In the genomic region with DNA sequence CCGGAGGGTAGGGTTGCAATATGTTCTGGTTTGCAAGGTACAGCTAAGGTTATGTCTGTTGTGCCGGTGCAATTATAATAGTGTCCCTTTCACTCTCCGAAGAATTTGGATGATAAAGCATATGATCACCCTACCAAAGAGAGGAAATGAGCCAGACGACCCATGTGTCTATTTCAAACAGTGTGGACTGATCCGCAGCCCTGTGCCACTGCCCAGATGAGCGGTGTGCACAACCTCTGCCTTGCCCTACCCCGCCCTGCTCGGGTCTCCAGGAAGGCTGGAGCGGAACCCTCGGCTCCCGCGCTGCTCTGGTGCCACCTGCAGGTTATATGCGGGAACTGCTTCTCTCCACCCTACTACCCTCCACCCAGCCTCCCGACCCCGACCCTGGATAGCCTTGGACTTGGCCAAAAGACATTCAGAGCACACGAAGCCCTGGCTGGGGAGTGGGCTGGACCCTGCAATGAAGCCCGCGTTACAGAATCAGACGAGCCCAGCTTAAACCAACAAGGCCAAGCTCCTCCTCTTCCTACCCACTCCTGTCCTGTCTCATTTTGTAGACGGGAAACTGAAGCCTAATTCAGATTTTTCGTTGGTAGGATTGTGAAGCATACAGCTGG, we compare ENCODE assay signal across 8 cellular contexts.
A peak's percentile ranks its signal among the peaks of the same experiment; 100 is the strongest.
DNase-seq lines count a peak whose midpoint lies in the region; ATAC-seq, FAIRE-seq and TF ChIP-seq lines count a peak whose summit lies in the region.

No MANE protein-coding gene starts in this region.

- no peak for FAIRE-seq in HepG2 (lab: Jason Lieb, UNC)

- no peaks in the 10 kb centered on the region for H3K9me3 ChIP-seq in CD8-positive, alpha-beta memory T cell (ENCODE audit: low read length)
- H3K9me3 ChIP-seq in H9 (ENCODE audit: control insufficient read depth, low read depth, low read length) (peaks cover 4% of the 10 kb centered on the region), HepG2 (ENCODE audit: low read length) (no peaks in the 10 kb centered on the region)

- no peak overlapping the region for H2BK12ac ChIP-seq in H9 (ENCODE audit: insufficient read length, low read depth, low read length)

- peak; percentile 95 for TF ChIP-seq RAD21 in HepG2 (CRISPR knock-in tag; IDR thresholded peaks at IDR 0.05)

- H4K5ac ChIP-seq in H9 (ENCODE audit: insufficient read length, low read depth, low read length): no peak overlapping the region

- no peaks in the 10 kb centered on the region for H3K4me1 ChIP-seq in CD8-positive, alpha-beta memory T cell (ENCODE audit: insufficient read depth, low read length)
- no peaks in the 10 kb centered on the region for H3K4me1 ChIP-seq in H9 (ENCODE audit: insufficient read depth, low read length)
- peaks cover 6% of the 10 kb centered on the region for H3K4me1 ChIP-seq in HepG2 (ENCODE audit: insufficient read depth, low read length)

- TF ChIP-seq POLR2A in HepG2 (IDR thresholded peaks at IDR 0.05; ENCODE audit: insufficient read depth in 1 of 2, low read depth in 2 of 2, low read length in 2 of 2): no peak

- no peak overlapping the region for H2BK20ac ChIP-seq in H9 (ENCODE audit: low read depth, low read length, poor library complexity, severe bottlenecking)

- H2BK15ac ChIP-seq in H9 (ENCODE audit: low read depth, low read length): no peak overlapping the region

- WGBS in H9 (ENCODE audit: extremely low coverage, insufficient read length, low lambda C conversion rate): 100% methylated on average over 1 of the region's 21 CpGs
- WGBS in HepG2 (ENCODE audit: low lambda C conversion rate): 10% methylated on average over 11 of the region's 21 CpGs

- H2BK120ac ChIP-seq in H9 (ENCODE audit: low read depth, low read length, poor library complexity, severe bottlenecking): no peak overlapping the region

- no peak overlapping the region for H3K23ac ChIP-seq in H9 (ENCODE audit: insufficient read length, low read depth, low read length)

- ATAC-seq in HepG2 (peak; percentile 98), GM18870 (IDR thresholded peaks at IDR 0.05; ENCODE audit: unreplicated experiment) (no peak)

- no peaks in the 10 kb centered on the region for H3K23me2 ChIP-seq in H9 (ENCODE audit: insufficient read length, low read depth, low read length, poor library complexity, severe bottlenecking)

- peaks cover 7 to 54% of the 10 kb centered on the region in 2 donors for H3K27me3 Mint-ChIP-seq in CD8-positive, alpha-beta memory T cell
- peaks cover 42% of the 10 kb centered on the region for H3K27me3 Mint-ChIP-seq in H9 (ENCODE audit: low read depth)

- peaks cover 5 to 7% (median 6%) of the 10 kb centered on the region in 3 donors for H3K4me1 Mint-ChIP-seq in CD8-positive, alpha-beta memory T cell
- H3K4me1 Mint-ChIP-seq in H9: peaks cover 4 to 5% of the 10 kb centered on the region in 2 experiments

- H4K20me1 ChIP-seq in H9 (ENCODE audit: control insufficient read depth, insufficient read depth, insufficient read length) (no peaks in the 10 kb centered on the region), HepG2 (ENCODE audit: insufficient read depth, low read length) (no peaks in the 10 kb centered on the region)

- H2BK5ac ChIP-seq in H9 (ENCODE audit: insufficient read length, low read length): no peak overlapping the region

- H3K27ac Mint-ChIP-seq in CD8-positive, alpha-beta memory T cell: peak overlapping the region in 1 of 8 donors; percentile 8
- no peak overlapping the region for H3K27ac Mint-ChIP-seq in H9

- DNase-seq in CD8-positive, alpha-beta memory T cell: peak; percentile 42 to 69 (median 47)
- DNase-seq in H9 (peak; percentile 86), NCI-H2171 (lab: John Stamatoyannopoulos, UW) (peak; percentile 78), cerebellar cortex (ENCODE audit: low spot score) (peak; percentile 54), HepG2 (ENCODE audit: low spot score) (peak; percentile 39)
- DNase-seq in activated CD4-positive, alpha-beta T cell treated with anti-CD3 and anti-CD28 coated beads for 24 hours (ENCODE audit: low read depth in 2 of 2): peak; percentile 52 to 55
- DNase-seq in stimulated activated CD4-positive, alpha-beta T cell treated with anti-CD3 and anti-CD28 coated beads, Interleukin-4, amount 100 ng/mL, for 4 hours: peak; percentile 42 to 68

- intact Hi-C loops in HepG2 (cut with micrococcal nuclease; ENCODE audit: unreplicated experiment): loop anchor here (1.0 kb wide), 2 partner anchors 71 to 91 kb away; no protein-coding TSS in a partner anchor

- peaks cover 9% of the 10 kb centered on the region for H3K27me3 ChIP-seq in CD8-positive, alpha-beta memory T cell (ENCODE audit: insufficient read depth, low read length, poor library complexity, severe bottlenecking)
- no peaks in the 10 kb centered on the region for H3K27me3 ChIP-seq in H9 (ENCODE audit: insufficient read depth, low read length)
- no peaks in the 10 kb centered on the region for H3K27me3 ChIP-seq in HepG2 (ENCODE audit: control insufficient read depth in 1 of 2, insufficient read depth in 2 of 2, low read length in 2 of 2)

- H3K4me3 ChIP-seq in CD8-positive, alpha-beta memory T cell (ENCODE audit: low read length): no peak overlapping the region
- H3K4me3 ChIP-seq in HepG2 (replicated peaks in 1 of 3; ENCODE audit: insufficient read depth in 1 of 3, low read depth in 2 of 3, low read length in 3 of 3): no peak overlapping the region

- no TSS peak for BruUV-seq in HepG2 (replicated peaks; lab: Mats Ljungman, UMichigan)

- H3K9ac ChIP-seq in H9 (ENCODE audit: extremely low read depth, insufficient read length, low read length): no peak overlapping the region
- H3K9ac ChIP-seq in HepG2 (ENCODE audit: insufficient read depth, low read depth, low read length): no peak overlapping the region

- H4K91ac ChIP-seq in H9 (ENCODE audit: insufficient read length, low read depth, low read length): no peak overlapping the region

- no peak overlapping the region for H4K8ac ChIP-seq in H9 (replicated peaks; ENCODE audit: insufficient read length, low read depth, low read length)

- TF ChIP-seq CTCF in H9 (conservative IDR thresholded peaks at IDR 0.05) (peak; percentile 87), HepG2 (CRISPR knock-in tag; IDR thresholded peaks at IDR 0.05) (peak; percentile 90)

- TF ChIP-seq EP300 in HepG2 (IDR thresholded peaks at IDR 0.05; ENCODE audit: low read depth in 2 of 2, low read length in 2 of 2) (no peak), HepG2 (CRISPR knock-in tag; IDR thresholded peaks at IDR 0.05; ENCODE audit: borderline replicate concordance) (no peak)

- H3K79me1 ChIP-seq in H9 (ENCODE audit: insufficient read depth, low read depth, low read length, poor library complexity, severe bottlenecking): no peaks in the 10 kb centered on the region

- no peaks in the 10 kb centered on the region for H3K36me3 ChIP-seq in CD8-positive, alpha-beta memory T cell (ENCODE audit: insufficient read depth, low read length)
- H3K36me3 ChIP-seq in HepG2 (replicated peaks in 1 of 2; ENCODE audit: control insufficient read depth in 1 of 2, insufficient read depth in 2 of 2, low read length in 2 of 2): no peaks in the 10 kb centered on the region

- peaks cover 0 to 9% (median 0%) of the 10 kb centered on the region in 3 donors for H3K36me3 Mint-ChIP-seq in CD8-positive, alpha-beta memory T cell
- H3K36me3 Mint-ChIP-seq in H9 (ENCODE audit: insufficient read depth in 1 of 3, low read depth in 3 of 3): peaks cover 2 to 6% (median 3%) of the 10 kb centered on the region in 3 experiments; a peak in 6 of 7 replicates

- in situ Hi-C loops in HepG2 (cut with HindIII; ENCODE audit: extremely low pct_ligation_motif_present, low pct_unique_long_range_greater_than_20kb): loop anchor here (5.0 kb wide), 1 partner anchor 72 kb away; no protein-coding TSS in a partner anchor

- CTCF ChIA-PET in CD8-positive, alpha-beta memory T cell (lab: Charles Lee): interaction anchor here (0.8 to 2.3 kb wide), 6 partner anchors 9 to 90 kb away, joined by 3 to 10 read pairs (median 6); a partner anchor contains a TSS
- CTCF ChIA-PET in HepG2 (lab: Yijun Ruan, JAX; ENCODE audit: low intra/inter-chr PET ratio, low total read pairs): interaction anchor here (2.8 to 2.9 kb wide), 2 partner anchors 71 to 91 kb away, joined by 20 to 27 read pairs; no protein-coding TSS in a partner anchor

- no peak overlapping the region for H3K4me2 ChIP-seq in H9 (ENCODE audit: insufficient read depth, insufficient read length, low read length)
- H3K4me2 ChIP-seq in HepG2 (ENCODE audit: low read depth, low read length): peak overlapping the region; percentile 31; the same call in 1 of the 2 replicates

- H3K9me3 Mint-ChIP-seq in CD8-positive, alpha-beta memory T cell: peaks cover 0 to 1% (median 0%) of the 10 kb centered on the region in 5 donors
- peaks cover 15% of the 10 kb centered on the region in 2 experiments for H3K9me3 Mint-ChIP-seq in H9

- peak overlapping the region in 3 of 7 donors; percentile 27 to 55 (median 54) for H3K4me3 Mint-ChIP-seq in CD8-positive, alpha-beta memory T cell
- no peak overlapping the region for H3K4me3 Mint-ChIP-seq in H9

- no peak overlapping the region for H2AK5ac ChIP-seq in H9 (ENCODE audit: insufficient read length, low read length)

- H3K27ac ChIP-seq in CD8-positive, alpha-beta memory T cell (ENCODE audit: low read depth, low read length): no peak overlapping the region
- H3K27ac ChIP-seq in H9 (ENCODE audit: insufficient read length, low read depth, low read length): no peak overlapping the region
- no peak overlapping the region for H3K27ac ChIP-seq in HepG2 (ENCODE audit: extremely low read length, insufficient read depth, low read length)

- no peak overlapping the region for H3T11ph ChIP-seq in H9 (ENCODE audit: low read length)

- H2AFZ ChIP-seq in H9 (ENCODE audit: low read length): no peak overlapping the region
- H2AFZ ChIP-seq in HepG2 (ENCODE audit: low read length): no peak overlapping the region

- H3K14ac ChIP-seq in H9 (ENCODE audit: insufficient read depth, low read length): no peak overlapping the region

- POLR2A ChIA-PET in CD8-positive, alpha-beta memory T cell (lab: Charles Lee): no interaction called here
- POLR2A ChIA-PET in HepG2 (lab: Yijun Ruan, JAX): no interaction called here

- no peak overlapping the region for H3K4ac ChIP-seq in H9 (ENCODE audit: low read depth, low read length)

- H3K79me2 ChIP-seq in H9 (ENCODE audit: insufficient read depth, low read length) (no peaks in the 10 kb centered on the region), HepG2 (ENCODE audit: insufficient read depth, low read length) (no peaks in the 10 kb centered on the region)

- no peak overlapping the region for H3K56ac ChIP-seq in H9 (ENCODE audit: insufficient read length, low read depth, low read length)

- H3K18ac ChIP-seq in H9 (ENCODE audit: insufficient read length, low read depth, low read length): no peak overlapping the region

TF ChIP-seq in HepG2, 621 proteins besides CTCF, POLR2A, EP300 and RAD21 (continues in another document):
- no peak for TF ChIP-seq FOXK2 (IDR thresholded peaks at IDR 0.05)
- TF ChIP-seq, protein P1, sequence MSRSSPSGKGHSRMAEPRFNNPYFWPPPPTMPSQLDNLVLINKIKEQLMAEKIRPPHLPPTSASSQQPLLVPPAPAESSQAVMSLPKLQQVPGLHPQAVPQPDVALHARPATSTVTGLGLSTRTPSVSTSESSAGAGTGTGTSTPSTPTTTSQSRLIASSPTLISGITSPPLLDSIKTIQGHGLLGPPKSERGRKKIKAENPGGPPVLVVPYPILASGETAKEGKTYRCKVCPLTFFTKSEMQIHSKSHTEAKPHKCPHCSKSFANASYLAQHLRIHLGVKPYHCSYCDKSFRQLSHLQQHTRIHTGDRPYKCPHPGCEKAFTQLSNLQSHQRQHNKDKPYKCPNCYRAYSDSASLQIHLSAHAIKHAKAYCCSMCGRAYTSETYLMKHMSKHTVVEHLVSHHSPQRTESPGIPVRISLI (CRISPR knock-in tag; IDR thresholded peaks at IDR 0.05; ENCODE audit: borderline replicate concordance): no peak
